Comparison of ENCODE assay signal across 13 cellular contexts in the genomic region with DNA sequence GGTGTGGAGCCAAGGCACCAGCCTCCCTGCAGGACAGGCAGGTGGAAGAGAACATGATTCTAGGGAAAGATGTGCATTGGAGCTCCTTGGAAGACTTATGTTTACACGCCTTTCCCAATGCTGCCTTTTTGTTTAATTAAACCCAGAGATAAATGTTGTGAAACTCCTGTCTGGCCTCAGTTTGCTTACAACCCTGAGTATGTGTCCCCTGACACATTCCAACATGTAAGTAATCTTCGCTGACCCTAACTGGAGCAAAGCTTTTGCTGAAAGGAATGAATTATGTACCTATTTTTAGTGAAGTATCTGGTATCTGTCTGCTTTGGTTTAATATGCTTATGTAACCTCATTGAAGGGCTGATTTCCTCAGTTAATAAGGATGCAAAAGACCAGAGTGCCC. TPM values are rescaled to one million over a fixed set of nuclear protein-coding genes. Genes with fewer than 3 reads are reported as not detected.
DNase-seq lines count a peak whose midpoint lies in the region; ATAC-seq and TF ChIP-seq lines count a peak whose summit lies in the region.
"Had no signal": no experiment of that assay in that cellular context is flagged by ENCODE, and none has a peak within 500 bp of the region (broad histone marks: within the 10 kb centered on the region; RNA-seq: fewer than 3 reads in every experiment).

No MANE protein-coding gene starts in this region.

- CTCF ChIA-PET in PC-3 (lab: Charles Lee): no interaction called here
- CTCF ChIA-PET in activated CD4-positive, alpha-beta memory T cell treated with anti-CD3 and anti-CD28 coated beads, Interleukin-2, amount 10 ng/mL, durations not matched to agents 7 days and 5 days (lab: Charles Lee): no interaction called here

- no peaks in the 10 kb centered on the region for H3K79me2 ChIP-seq in PC-3 (ENCODE audit: low read length)

- H3K9me2 ChIP-seq in PC-3 (replicated peaks; ENCODE audit: low read length): no peaks in the 10 kb centered on the region

- TF ChIP-seq POLR2A in lower leg skin (IDR thresholded peaks at IDR 0.05): no peak

- H3K9ac ChIP-seq in PC-3 (ENCODE audit: low read length): no peak overlapping the region

- peak overlapping the region; percentile 48 for H3K27ac ChIP-seq in PC-3 (ENCODE audit: low read length)
- H3K27ac ChIP-seq: PC-9 had no signal

- H3K27me3 ChIP-seq in PC-3 (ENCODE audit: low read length): no peaks in the 10 kb centered on the region

- DNase-seq in AG10803 (ENCODE audit: low read depth): peak; percentile 29
- DNase-seq in PC-3: no peak
- peak; percentile 87 for DNase-seq in fibroblast of villous mesenchyme (ENCODE audit: low read depth)
- DNase-seq in sciatic nerve (ENCODE audit: low spot score): no peak
- no peak for DNase-seq in lower leg skin (ENCODE audit: low spot score in 2 of 2)
- DNase-seq in SIG-M5 (lab: John Stamatoyannopoulos, UW): no peak
- DNase-seq in activated CD4-positive, alpha-beta memory T cell treated with anti-CD3 and anti-CD28 coated beads, Interleukin-2, amount 10 ng/mL, durations not matched to agents 7 days and 5 days: no peak
- DNase-seq in kidney tubule cell (ENCODE audit: low spot score): no peak
- DNase-seq: Calu3; CD4-positive, CD25-positive, alpha-beta regulatory T cell; HCEC 1CT; NCI-H1436 treated with DMSO at 0.1 percent for 48 hours; PC-9 had no signal

- H3K27ac Mint-ChIP-seq in activated CD4-positive, alpha-beta memory T cell treated with anti-CD3 and anti-CD28 coated beads, Interleukin-2, amount 10 ng/mL, durations not matched to agents 7 days and 5 days: no peak overlapping the region
- H3K27ac Mint-ChIP-seq: CD4-positive, CD25-positive, alpha-beta regulatory T cell had no signal

- H4K20me1 ChIP-seq in PC-3 (ENCODE audit: low read length): no peaks in the 10 kb centered on the region

- ATAC-seq in PC-3 (no peak), sciatic nerve (peak; percentile 41)

- 28 to 38% methylated on average over 2 of the region's 2 CpGs for WGBS in lower leg skin, 2 donors

- H3K4me3 ChIP-seq in AG10803 (ENCODE audit: low read length) (no peak overlapping the region), PC-3 (ENCODE audit: low read length) (no peak overlapping the region), fibroblast of villous mesenchyme (ENCODE audit: low read depth, low read length) (no peak overlapping the region), lower leg skin (ENCODE audit: low read depth, poor library complexity, severe bottlenecking) (no peak overlapping the region)
- H3K4me3 ChIP-seq: PC-9 had no signal

- H3F3A ChIP-seq in PC-3 (ENCODE audit: low read length, unreplicated experiment): no peaks in the 10 kb centered on the region

- H3K4me1 Mint-ChIP-seq in activated CD4-positive, alpha-beta memory T cell treated with anti-CD3 and anti-CD28 coated beads, Interleukin-2, amount 10 ng/mL, durations not matched to agents 7 days and 5 days: no peaks in the 10 kb centered on the region
- H3K4me1 Mint-ChIP-seq: CD4-positive, CD25-positive, alpha-beta regulatory T cell had no signal

- H3K4me2 ChIP-seq in PC-3 (ENCODE audit: low read length): 0 out of 2 replicates have a peak overlapping the region, but pooled peaks have one; percentile 3
- H3K4me2 ChIP-seq: PC-9 had no signal

- H3K27me3 Mint-ChIP-seq in activated CD4-positive, alpha-beta memory T cell treated with anti-CD3 and anti-CD28 coated beads, Interleukin-2, amount 10 ng/mL, durations not matched to agents 7 days and 5 days: peaks cover 10% of the 10 kb centered on the region

- H3K9me3 ChIP-seq in PC-3 (ENCODE audit: low read length): no peaks in the 10 kb centered on the region

- intact Hi-C loops in PC-3 (cut with micrococcal nuclease): no loop called here
- intact Hi-C loops in sciatic nerve (cut with DNase I): no loop called here
- intact Hi-C loops in lower leg skin (cut with DNase I; ENCODE audit: low total_unique reads): no loop called here

- TF ChIP-seq CTCF in AG10803 (conservative IDR thresholded peaks at IDR 0.05; ENCODE audit: low read length): no peak
- no peak for TF ChIP-seq CTCF in PC-3 (conservative IDR thresholded peaks at IDR 0.05; ENCODE audit: low read depth, low read length)
- no peak for TF ChIP-seq CTCF in fibroblast of villous mesenchyme (IDR thresholded peaks at IDR 0.05; ENCODE audit: insufficient read depth, low read depth, low read length)
- TF ChIP-seq CTCF in lower leg skin (IDR thresholded peaks at IDR 0.05): no peak

- BruUV-seq in PC-3 (replicated peaks; lab: Mats Ljungman, UMichigan): no TSS peak

- no peaks in the 10 kb centered on the region for H3K36me3 ChIP-seq in PC-3 (ENCODE audit: low read depth, low read length)

- POLR2A ChIA-PET in PC-3 (lab: Charles Lee; ENCODE audit: unreplicated experiment): no interaction called here
- POLR2A ChIA-PET in activated CD4-positive, alpha-beta memory T cell treated with anti-CD3 and anti-CD28 coated beads, Interleukin-2, amount 10 ng/mL, durations not matched to agents 7 days and 5 days (lab: Charles Lee): no interaction called here

- H3K36me3 Mint-ChIP-seq in activated CD4-positive, alpha-beta memory T cell treated with anti-CD3 and anti-CD28 coated beads, Interleukin-2, amount 10 ng/mL, durations not matched to agents 7 days and 5 days (ENCODE audit: low read depth): no peaks in the 10 kb centered on the region
- H3K36me3 Mint-ChIP-seq: CD4-positive, CD25-positive, alpha-beta regulatory T cell had no signal

- peaks cover 24% of the 10 kb centered on the region for H3K4me1 ChIP-seq in PC-3 (ENCODE audit: insufficient read depth, low read length)

- no peak overlapping the region for H3K4me3 Mint-ChIP-seq in activated CD4-positive, alpha-beta memory T cell treated with anti-CD3 and anti-CD28 coated beads, Interleukin-2, amount 10 ng/mL, durations not matched to agents 7 days and 5 days
- H3K4me3 Mint-ChIP-seq: CD4-positive, CD25-positive, alpha-beta regulatory T cell had no signal

- H3K9me3 Mint-ChIP-seq in activated CD4-positive, alpha-beta memory T cell treated with anti-CD3 and anti-CD28 coated beads, Interleukin-2, amount 10 ng/mL, durations not matched to agents 7 days and 5 days: no peaks in the 10 kb centered on the region

- no peak overlapping the region for H2AFZ ChIP-seq in PC-3 (ENCODE audit: low read length)
- H2AFZ ChIP-seq: PC-9 had no signal

RNA-seq across cellular contexts. Expression of a gene that starts 56.7 kb away (rescaled TPM):
- 30.5 and 35.3 TPM in 2 replicates for total RNA-seq in PC-3 (2014; rRNA removed)
- total RNA-seq in fibroblast of villous mesenchyme: 22.5 and 33.2 TPM in 2 replicates
- total RNA-seq in sciatic nerve: 35.4 TPM
- 10 to 100 TPM in 3 of 4 donors, 1 to 10 TPM in 1; 9.9 to 16.1 (median 13.5) TPM for total RNA-seq in lower leg skin
- total RNA-seq in activated CD4-positive, alpha-beta memory T cell treated with anti-CD3 and anti-CD28 coated beads, Interleukin-2, amount 10 ng/mL, durations not matched to agents 7 days and 5 days: 10 to 100 TPM; 21.9 to 25.5 TPM

RNA-seq across cellular contexts. Expression of a gene that starts 56.9 kb away (rescaled TPM):
- total RNA-seq in PC-3 (2014; rRNA removed): 20.3 and 22.7 TPM in 2 replicates
- total RNA-seq in fibroblast of villous mesenchyme: 32.5 and 66.9 TPM in 2 replicates
- 37.0 TPM for total RNA-seq in sciatic nerve
- 10 to 100 TPM; 18.0 to 30.5 (median 26.2) TPM for total RNA-seq in lower leg skin
- 10 to 100 TPM; 28.0 to 29.7 TPM for total RNA-seq in activated CD4-positive, alpha-beta memory T cell treated with anti-CD3 and anti-CD28 coated beads, Interleukin-2, amount 10 ng/mL, durations not matched to agents 7 days and 5 days

Comparison
In these comparisons a context has a peak if more than half of its experiments do, and no peak if none do; other contexts are left out.
1. DNase-seq: peak in AG10803 (single experiment) and fibroblast of villous mesenchyme (single experiment); none in PC-3 (single experiment), sciatic nerve (single experiment), lower leg skin (0 of 2), SIG-M5 (single experiment), activated CD4-positive, alpha-beta memory T cell treated with anti-CD3 and anti-CD28 coated beads, Interleukin-2, amount 10 ng/mL, durations not matched to agents 7 days and 5 days (single experiment) and kidney tubule cell (single experiment).